In the genomic region with DNA sequence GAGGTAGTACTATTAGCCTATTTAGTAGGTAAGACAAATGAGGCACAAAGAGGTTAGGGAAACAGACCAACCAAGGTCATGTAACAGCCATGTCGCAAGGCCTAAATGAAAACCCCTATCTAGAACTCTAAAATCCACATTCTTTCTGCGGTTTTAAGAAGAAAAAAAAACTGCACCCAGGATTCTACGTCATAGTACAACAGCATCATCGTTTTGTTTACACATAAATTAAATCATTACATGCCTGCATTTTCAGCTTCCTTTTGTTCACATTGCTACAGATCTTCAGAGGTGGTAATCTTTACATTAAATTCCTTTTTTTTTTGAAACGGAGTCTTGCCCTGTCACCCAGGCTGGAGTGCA, we compare ENCODE assay signal across 8 cellular contexts. TPM values are rescaled to one million over a fixed set of nuclear protein-coding genes. Genes with fewer than 3 reads are reported as not detected.
DNase-seq lines count a peak whose midpoint lies in the region; FAIRE-seq and TF ChIP-seq lines count a peak whose summit lies in the region.

No MANE protein-coding gene starts in this region.

- no peaks in the 10 kb centered on the region; the same call in 1 of the 2 replicates for H4K20me1 ChIP-seq in MM.1S (ENCODE audit: insufficient read depth, low read length)
- peaks cover 10% of the 10 kb centered on the region for H4K20me1 ChIP-seq in osteoblast (ENCODE audit: insufficient read depth, low read length)

- H3K9ac ChIP-seq in MM.1S (ENCODE audit: low read length): peak overlapping the region; percentile 91

- no peaks in the 10 kb centered on the region; the same call in 1 of the 2 replicates for H3K36me3 ChIP-seq in GM06990 (ENCODE audit: control insufficient read depth, insufficient read depth, low read length)
- H3K36me3 ChIP-seq in MM.1S (replicated peaks; ENCODE audit: insufficient read depth, low read length): peaks cover 7% of the 10 kb centered on the region; the same call in 1 of the 2 replicates
- peaks cover 23% of the 10 kb centered on the region for H3K36me3 ChIP-seq in osteoblast (ENCODE audit: insufficient read depth, low read length)

- H3K4me2 ChIP-seq in MM.1S (ENCODE audit: low read depth, low read length): peak overlapping the region; percentile 77
- peak overlapping the region; percentile 97 for H3K4me2 ChIP-seq in osteoblast (ENCODE audit: insufficient read depth, low read length)

- H3K27ac ChIP-seq in MM.1S (ENCODE audit: low read length) (peak overlapping the region; percentile 71; the same call in 1 of the 2 replicates), osteoblast (ENCODE audit: low read depth, low read length) (peak overlapping the region; percentile 91)

- TF ChIP-seq CTCF in GM06990 (IDR thresholded peaks at IDR 0.05; ENCODE audit: insufficient read depth, low read length, poor library complexity, severe bottlenecking): no peak
- TF ChIP-seq CTCF in MM.1S (IDR thresholded peaks at IDR 0.05; ENCODE audit: low read length): no peak
- TF ChIP-seq CTCF in osteoblast (IDR thresholded peaks at IDR 0.05; ENCODE audit: extremely low read depth, low read depth, low read length): no peak

- H3K9me3 ChIP-seq in MM.1S (replicated peaks; ENCODE audit: insufficient read depth, low read length) (no peaks in the 10 kb centered on the region), osteoblast (ENCODE audit: low read depth, low read length) (no peaks in the 10 kb centered on the region)

- H3K9me2 ChIP-seq in MM.1S (replicated peaks; ENCODE audit: insufficient read depth, low read length): no peaks in the 10 kb centered on the region

- peaks cover 21% of the 10 kb centered on the region for H3K4me1 ChIP-seq in MM.1S (ENCODE audit: low read length)
- peaks cover 15% of the 10 kb centered on the region for H3K4me1 ChIP-seq in osteoblast (ENCODE audit: insufficient read depth, low read length)

- H2AFZ ChIP-seq in MM.1S (ENCODE audit: low read length) (peak overlapping the region; percentile 78), osteoblast (ENCODE audit: low read length) (peak overlapping the region; percentile 86)

- DNase-seq in GM06990 (ENCODE audit: extremely low read depth, insufficient read length): no peak
- no peak for DNase-seq in MM.1S
- DNase-seq in cerebellum (ENCODE audit: low spot score): peak; percentile 5
- no peak for DNase-seq in osteoblast (ENCODE audit: insufficient read length, low spot score, missing footprints)
- DNase-seq in HTR-8/SVneo (ENCODE audit: insufficient read length, low spot score): no peak
- no peak for DNase-seq in AG08395 (ENCODE audit: low spot score)
- DNase-seq in NCI-H2107 treated with DMSO at 0.1 percent for 48 hours (lab: John Stamatoyannopoulos, UW; ENCODE audit: unreplicated experiment): no peak
- no peak for DNase-seq in DMS153 (lab: John Stamatoyannopoulos, UW)

- peaks cover 3% of the 10 kb centered on the region; the same call in 1 of the 2 replicates for H3F3A ChIP-seq in MM.1S (ENCODE audit: insufficient read depth, low read length)

- H3K27me3 ChIP-seq in GM06990 (replicated peaks; ENCODE audit: control insufficient read depth, insufficient read depth, low read length): no peaks in the 10 kb centered on the region; the same call in 1 of the 2 replicates
- no peaks in the 10 kb centered on the region for H3K27me3 ChIP-seq in MM.1S (replicated peaks; ENCODE audit: insufficient read depth, low read length)
- peaks cover 13% of the 10 kb centered on the region for H3K27me3 ChIP-seq in osteoblast (ENCODE audit: insufficient read depth, low read length)

- FAIRE-seq in HTR-8/SVneo (lab: Jason Lieb, UNC): no peak

- H3K79me2 ChIP-seq in MM.1S (ENCODE audit: low read length): peaks cover 40% of the 10 kb centered on the region
- H3K79me2 ChIP-seq in osteoblast (ENCODE audit: insufficient read depth, low read length): peaks cover 31% of the 10 kb centered on the region

- H3K4me3 ChIP-seq in GM06990 (replicated peaks; ENCODE audit: low read depth, low read length) (peak overlapping the region; percentile 99), MM.1S (ENCODE audit: low read length) (peak overlapping the region; percentile 90), osteoblast (ENCODE audit: insufficient read depth, low read length) (peak overlapping the region; percentile 96)

RNA-seq across cellular contexts. Expression of a gene that starts 0.5 kb away (rescaled TPM):
- total RNA-seq in cerebellum (66.7 TPM), osteoblast (76.7 and 77.5 TPM in 2 replicates)
